21 cellular contexts compared by ENCODE assay signal in the genomic region with DNA sequence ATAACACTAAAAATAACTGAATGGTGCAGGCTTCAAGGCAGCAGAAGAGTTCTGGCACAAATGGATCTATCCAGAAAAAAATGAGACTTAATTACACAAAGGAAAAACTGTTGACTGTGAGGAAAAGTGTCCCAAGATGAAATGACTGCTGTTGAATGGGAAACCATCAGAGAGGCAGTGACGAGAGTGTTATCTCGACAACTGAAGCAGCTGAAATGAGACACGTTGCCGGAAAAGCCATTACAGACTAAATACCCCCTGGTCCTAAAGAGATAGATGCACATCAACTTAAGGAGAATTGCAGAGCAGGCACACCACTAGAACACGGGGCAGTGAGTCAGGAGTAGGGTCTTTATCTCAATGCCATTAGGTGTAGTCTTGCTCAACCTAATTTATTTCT.
"Had no signal": no experiment of that assay in that cellular context is flagged by ENCODE, and none has a peak within 500 bp of the region (broad histone marks: within the 10 kb centered on the region; RNA-seq: fewer than 3 reads in every experiment).

No MANE protein-coding gene starts in this region.

- H3K36me3 ChIP-seq: SJSA1 had no signal

- H3K27me3 ChIP-seq: SJSA1 had no signal

- H3K9me3 ChIP-seq: SJSA1 had no signal

- ATAC-seq: K562 had no signal

- H3K27ac ChIP-seq: KMS-11, SJSA1 had no signal

- H3K4me1 ChIP-seq: SJSA1 had no signal

- FAIRE-seq: K562, RCC 7860 had no signal

- H3K4me3 ChIP-seq: K562, SJSA1 had no signal

- H3K9ac ChIP-seq: KMS-11 had no signal

- DNase-seq: Kasumi-1, MM.1S, NCI-H1092 treated with DMSO at 0.1 percent for 48 hours, NCI-H1436, NCI-H187, NCI-H2029, NCI-H2081 treated with DMSO at 0.1 percent for 48 hours, NCI-H2171, NCI-H226, NCI-H446, NCI-H510A, NCI-H524 treated with DMSO at 0.1 percent for 48 hours, NCI-H69, NCI-H774, Right ventricle myocardium superior, RPMI8226, SIG-M5 had no signal

- H3K4me2 ChIP-seq: KMS-11 had no signal
